In the genomic region with DNA sequence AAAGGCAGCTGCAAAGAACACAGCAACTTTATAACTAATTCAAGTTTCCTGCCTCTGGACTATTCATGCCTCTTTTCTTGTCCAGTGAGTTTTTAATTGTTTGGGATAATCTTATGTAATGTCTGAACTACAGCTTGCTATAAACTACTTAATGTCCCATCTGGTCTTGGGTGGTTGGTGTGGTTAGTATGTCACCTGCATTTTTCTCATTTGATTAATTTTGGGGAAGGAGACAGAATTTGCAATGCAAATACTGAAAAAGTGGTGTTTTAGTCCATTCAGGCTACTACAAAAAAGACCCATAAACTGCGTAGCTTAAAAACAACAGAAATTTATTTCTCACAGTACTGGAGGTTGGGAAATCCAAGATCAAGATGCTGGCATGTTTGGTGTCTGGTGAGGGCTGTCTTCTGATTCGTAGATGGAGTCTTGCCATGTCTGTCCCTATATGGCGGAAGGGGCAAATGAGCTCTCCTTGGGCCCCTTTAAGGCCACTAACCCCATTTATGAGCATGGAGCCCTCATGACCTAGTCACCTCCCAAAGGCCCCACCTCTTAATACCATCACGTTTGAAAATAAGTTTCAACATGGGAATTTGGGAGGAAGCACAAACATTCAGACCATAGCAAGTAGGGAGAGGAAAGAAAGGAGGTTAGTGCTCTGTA, we compare ENCODE assay signal across 25 cellular contexts.
"Had no signal": no experiment of that assay in that cellular context is flagged by ENCODE, and none has a peak within 500 bp of the region (broad histone marks: within the 10 kb centered on the region; RNA-seq: fewer than 3 reads in every experiment).

No MANE protein-coding gene starts in this region.

- H3K4me3 Mint-ChIP-seq: activated CD8-positive, alpha-beta T cell treated with anti-CD3 and anti-CD28 coated beads for 36 hours; activated naive CD4-positive, alpha-beta T cell treated with anti-CD3 and anti-CD28 coated beads, Interleukin-2, amount 50 U/mL, for 24 hours; activated T-helper 1 cell treated with anti-CD3 and anti-CD28 coated beads, Interleukin-12 subunit alpha, Interleukin-12 subunit beta, Interleukin-2, Interleukin-4 antibody, amounts not matched to agents 30 ng/mL and 10 ng/mL and 1 ng/mL, durations not matched to agents 14 hours and 24 hours and 36 hours had no signal

- H3K9me3 ChIP-seq: breast epithelium had no signal

- FAIRE-seq: RCC 7860 had no signal

- H3K27me3 Mint-ChIP-seq: activated CD8-positive, alpha-beta T cell treated with anti-CD3 and anti-CD28 coated beads for 36 hours; activated naive CD4-positive, alpha-beta T cell treated with anti-CD3 and anti-CD28 coated beads, Interleukin-2, amount 50 U/mL, for 24 hours had no signal

- ATAC-seq: activated CD8-positive, alpha-beta T cell treated with anti-CD3 and anti-CD28 coated beads for 36 hours; PC-3 had no signal

- H3K9me3 Mint-ChIP-seq: activated CD8-positive, alpha-beta T cell treated with anti-CD3 and anti-CD28 coated beads for 36 hours; activated naive CD4-positive, alpha-beta T cell treated with anti-CD3 and anti-CD28 coated beads, Interleukin-2, amount 50 U/mL, for 24 hours; activated T-helper 1 cell treated with anti-CD3 and anti-CD28 coated beads, Interleukin-12 subunit alpha, Interleukin-12 subunit beta, Interleukin-2, Interleukin-4 antibody, amounts not matched to agents 30 ng/mL and 10 ng/mL and 1 ng/mL, durations not matched to agents 14 hours and 24 hours and 36 hours had no signal

- H3K36me3 ChIP-seq: breast epithelium had no signal

- H3K4me1 Mint-ChIP-seq: activated naive CD4-positive, alpha-beta T cell treated with anti-CD3 and anti-CD28 coated beads, Interleukin-2, amount 50 U/mL, for 24 hours had no signal

- DNase-seq: activated CD4-positive, alpha-beta T cell treated with anti-CD3 and anti-CD28 coated beads for 4 hours; activated CD8-positive, alpha-beta memory T cell treated with anti-CD3 and anti-CD28 coated beads, Interleukin-2, amount 50 U/mL, for 48 hours; activated CD8-positive, alpha-beta T cell treated with anti-CD3 and anti-CD28 coated beads for 36 hours; activated effector memory CD4-positive, alpha-beta T cell treated with Interleukin-2 at 50 U/mL for 16 hours; activated naive CD4-positive, alpha-beta T cell; activated T-cell treated with anti-CD3 and anti-CD28 coated beads, Interleukin-2, amount 50 U/mL, for 1 hour; aorta; KBM-7; NCI-H1092 treated with DMSO at 0.1 percent for 48 hours; NCI-H1417 treated with DMSO at 0.1 percent for 48 hours; NCI-H1694; NCI-H2029; NCI-H2107; NCI-H2171 treated with DMSO at 0.1 percent for 48 hours; NCI-H226; NCI-H526; NCI-H82; PC-3; SIG-M5; T-helper 1 cell had no signal

- H3K4me3 ChIP-seq: breast epithelium had no signal

- H3K27me3 ChIP-seq: breast epithelium had no signal

- H3K4me1 ChIP-seq: breast epithelium had no signal

- H3K27ac Mint-ChIP-seq: activated CD8-positive, alpha-beta T cell treated with anti-CD3 and anti-CD28 coated beads for 36 hours; activated naive CD4-positive, alpha-beta T cell treated with anti-CD3 and anti-CD28 coated beads, Interleukin-2, amount 50 U/mL, for 24 hours; activated T-helper 1 cell treated with anti-CD3 and anti-CD28 coated beads, Interleukin-12 subunit alpha, Interleukin-12 subunit beta, Interleukin-2, Interleukin-4 antibody, amounts not matched to agents 30 ng/mL and 10 ng/mL and 1 ng/mL, durations not matched to agents 14 hours and 24 hours and 36 hours had no signal

- H3K27ac ChIP-seq: breast epithelium, VCaP had no signal
